ENCODE assay signal across 34 cellular contexts in the genomic region with DNA sequence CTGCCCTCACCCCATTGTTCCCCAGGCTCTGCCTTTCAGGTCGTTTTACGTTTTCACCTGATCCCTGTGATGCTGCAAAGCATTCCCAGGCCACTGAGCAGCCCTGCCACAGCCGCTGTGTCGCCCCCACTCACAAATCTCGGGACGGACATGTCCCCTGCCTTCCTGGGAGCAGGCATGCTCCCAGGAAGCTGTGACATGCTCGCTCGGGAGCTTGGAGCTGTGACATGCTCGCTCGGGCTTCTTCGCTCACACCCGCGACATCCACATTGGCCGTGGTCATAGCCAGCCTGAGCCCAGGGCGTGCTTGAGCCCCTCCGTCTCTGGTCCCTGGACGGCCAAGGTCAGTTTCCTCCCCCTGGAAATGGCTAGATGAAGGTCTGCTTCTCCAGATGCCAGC.
"Had no signal": no experiment of that assay in that cellular context is flagged by ENCODE, and none has a peak within 500 bp of the region (broad histone marks: within the 10 kb centered on the region; RNA-seq: fewer than 3 reads in every experiment).

No MANE protein-coding gene starts in this region.

- H3K27me3 Mint-ChIP-seq: activated CD4-positive, alpha-beta memory T cell treated with anti-CD3 and anti-CD28 coated beads for 36 hours; activated CD4-positive, alpha-beta T cell treated with anti-CD3 and anti-CD28 coated beads, Interleukin-2, amount 10 ng/mL, durations not matched to agents 24 days and 14 days; activated CD8-positive, alpha-beta memory T cell treated with anti-CD3 and anti-CD28 coated beads, Interleukin-2, amount 10 ng/mL, durations not matched to agents 7 days and 5 days; activated naive CD8-positive, alpha-beta T cell treated with anti-CD3 and anti-CD28 coated beads, Interleukin-2, amount 10 ng/mL, durations not matched to agents 7 days and 5 days had no signal

- H3K36me3 Mint-ChIP-seq: activated CD4-positive, alpha-beta memory T cell treated with anti-CD3 and anti-CD28 coated beads for 36 hours; activated CD8-positive, alpha-beta memory T cell treated with anti-CD3 and anti-CD28 coated beads, Interleukin-2, amount 10 ng/mL, durations not matched to agents 7 days and 5 days; activated naive CD4-positive, alpha-beta T cell treated with anti-CD3 and anti-CD28 coated beads, Interleukin-2, amount 10 ng/mL, durations not matched to agents 7 days and 5 days; activated naive CD4-positive, alpha-beta T cell treated with anti-CD3 and anti-CD28 coated beads, Interleukin-2, amount 50 U/mL, for 72 hours; activated naive CD8-positive, alpha-beta T cell treated with anti-CD3 and anti-CD28 coated beads, Interleukin-2, amount 10 ng/mL, durations not matched to agents 7 days and 5 days; brain had no signal

- H3K27ac Mint-ChIP-seq: activated CD4-positive, alpha-beta memory T cell treated with anti-CD3 and anti-CD28 coated beads for 36 hours; activated CD4-positive, alpha-beta T cell treated with anti-CD3 and anti-CD28 coated beads for 36 hours; activated CD4-positive, alpha-beta T cell treated with anti-CD3 and anti-CD28 coated beads, Interleukin-2, amount 10 ng/mL, durations not matched to agents 24 days and 14 days; activated CD8-positive, alpha-beta memory T cell treated with anti-CD3 and anti-CD28 coated beads, Interleukin-2, amount 10 ng/mL, durations not matched to agents 7 days and 5 days; activated CD8-positive, alpha-beta T cell treated with anti-CD3 and anti-CD28 coated beads, Interleukin-2, amount 10 ng/mL, durations not matched to agents 7 days and 5 days; activated naive CD4-positive, alpha-beta T cell treated with anti-CD3 and anti-CD28 coated beads, Interleukin-2, amount 10 ng/mL, durations not matched to agents 7 days and 5 days; activated naive CD4-positive, alpha-beta T cell treated with anti-CD3 and anti-CD28 coated beads, Interleukin-2, amount 50 U/mL, for 72 hours; activated naive CD8-positive, alpha-beta T cell treated with anti-CD3 and anti-CD28 coated beads, Interleukin-2, amount 10 ng/mL, durations not matched to agents 7 days and 5 days; activated T-helper 1 cell treated with anti-CD3 and anti-CD28 coated beads, Interleukin-12 subunit alpha, Interleukin-12 subunit beta, Interleukin-2, Interleukin-4 antibody, amounts not matched to agents 30 ng/mL and 10 ng/mL and 1 ng/mL, durations not matched to agents 14 hours and 24 hours and 36 hours; dendritic cell treated with granulocyte-macrophage colony-stimulating factor and Interleukin-4, amounts not matched to agents 40 ng/mL and 50 ng/mL, for 4 days; endodermal cell; T-helper 17 cell; T-helper 2 cell treated with Interferon-gamma antibody and Interleukin-4, amounts not matched to agents 5 μg/mL and 100 μg/mL, for 36 hours had no signal

- ATAC-seq: activated CD4-positive, alpha-beta T cell treated with anti-CD3 and anti-CD28 coated beads for 36 hours; activated CD8-positive, alpha-beta memory T cell treated with anti-CD3 and anti-CD28 coated beads, Interleukin-2, amount 10 ng/mL, durations not matched to agents 7 days and 5 days; activated CD8-positive, alpha-beta T cell treated with anti-CD3 and anti-CD28 coated beads, Interleukin-2, amount 10 ng/mL, durations not matched to agents 7 days and 5 days; activated naive CD4-positive, alpha-beta T cell treated with anti-CD3 and anti-CD28 coated beads, Interleukin-2, amount 50 U/mL, for 72 hours; esophagus mucosa; T-helper 17 cell had no signal

- H3K4me1 Mint-ChIP-seq: activated CD4-positive, alpha-beta T cell treated with anti-CD3 and anti-CD28 coated beads for 36 hours; activated CD4-positive, alpha-beta T cell treated with anti-CD3 and anti-CD28 coated beads, Interleukin-2, amount 10 ng/mL, durations not matched to agents 24 days and 14 days; activated CD8-positive, alpha-beta memory T cell treated with anti-CD3 and anti-CD28 coated beads, Interleukin-2, amount 10 ng/mL, durations not matched to agents 7 days and 5 days; activated naive CD4-positive, alpha-beta T cell treated with anti-CD3 and anti-CD28 coated beads, Interleukin-2, amount 10 ng/mL, durations not matched to agents 7 days and 5 days; activated naive CD8-positive, alpha-beta T cell treated with anti-CD3 and anti-CD28 coated beads, Interleukin-2, amount 10 ng/mL, durations not matched to agents 7 days and 5 days; central memory CD8-positive, alpha-beta T cell; T-helper 17 cell had no signal

- FAIRE-seq: bronchial epithelial cell, frontal cortex had no signal

- DNase-seq: activated CD4-positive, alpha-beta memory T cell treated with anti-CD3 and anti-CD28 coated beads for 36 hours; activated CD4-positive, alpha-beta T cell treated with anti-CD3 and anti-CD28 coated beads for 36 hours; activated CD4-positive, alpha-beta T cell treated with anti-CD3 and anti-CD28 coated beads, Interleukin-2, amount 10 ng/mL, durations not matched to agents 24 days and 14 days; activated CD4-positive, CD25-positive, alpha-beta regulatory T cell; activated CD4-positive, CD25-positive, alpha-beta regulatory T cell treated with anti-CD3 and anti-CD28 coated beads, Interleukin-2, amount 50 U/mL, for 72 hours; activated CD8-positive, alpha-beta memory T cell treated with anti-CD3 and anti-CD28 coated beads, Interleukin-2, amount 10 ng/mL, durations not matched to agents 7 days and 5 days; activated CD8-positive, alpha-beta memory T cell treated with anti-CD3 and anti-CD28 coated beads, Interleukin-2, amount 50 U/mL, for 4 hours; activated CD8-positive, alpha-beta T cell treated with anti-CD3 and anti-CD28 coated beads, Interleukin-2, amount 10 ng/mL, durations not matched to agents 7 days and 5 days; activated gamma-delta T cell; activated naive CD4-positive, alpha-beta T cell; activated naive CD4-positive, alpha-beta T cell treated with anti-CD3 and anti-CD28 coated beads, Interleukin-2, amount 10 ng/mL, durations not matched to agents 7 days and 5 days; activated naive CD8-positive, alpha-beta T cell treated with anti-CD3 and anti-CD28 coated beads, Interleukin-2, amount 10 ng/mL, durations not matched to agents 7 days and 5 days; activated T-cell treated with anti-CD3 and anti-CD28 coated beads, Interleukin-2, amount 50 U/mL, for 1 hour; activated T-cell treated with anti-CD3 and anti-CD28 coated beads, Interleukin-2, amount 50 U/mL, for 48 hours; dorsolateral prefrontal cortex; effector memory CD4-positive, alpha-beta T cell; endodermal cell; foreskin fibroblast; head of caudate nucleus; T-helper 1 cell; T-helper 17 cell; T1000; WERI-Rb-1 had no signal

- H3K9me3 ChIP-seq: ascending aorta had no signal

- H3K27me3 ChIP-seq: ascending aorta had no signal

- H3K36me3 ChIP-seq: ascending aorta, WERI-Rb-1 had no signal

- H3K27ac ChIP-seq: coronary artery, dorsolateral prefrontal cortex, WERI-Rb-1 had no signal

- H3K4me3 Mint-ChIP-seq: activated CD4-positive, alpha-beta memory T cell treated with anti-CD3 and anti-CD28 coated beads for 36 hours; activated CD4-positive, alpha-beta T cell treated with anti-CD3 and anti-CD28 coated beads for 36 hours; activated CD4-positive, alpha-beta T cell treated with anti-CD3 and anti-CD28 coated beads, Interleukin-2, amount 10 ng/mL, durations not matched to agents 24 days and 14 days; activated CD8-positive, alpha-beta memory T cell treated with anti-CD3 and anti-CD28 coated beads, Interleukin-2, amount 10 ng/mL, durations not matched to agents 7 days and 5 days; activated CD8-positive, alpha-beta T cell treated with anti-CD3 and anti-CD28 coated beads, Interleukin-2, amount 10 ng/mL, durations not matched to agents 7 days and 5 days; activated naive CD4-positive, alpha-beta T cell treated with anti-CD3 and anti-CD28 coated beads, Interleukin-2, amount 10 ng/mL, durations not matched to agents 7 days and 5 days; activated naive CD8-positive, alpha-beta T cell treated with anti-CD3 and anti-CD28 coated beads, Interleukin-2, amount 10 ng/mL, durations not matched to agents 7 days and 5 days; activated T-helper 1 cell treated with anti-CD3 and anti-CD28 coated beads, Interleukin-12 subunit alpha, Interleukin-12 subunit beta, Interleukin-2, Interleukin-4 antibody, amounts not matched to agents 30 ng/mL and 10 ng/mL and 1 ng/mL, durations not matched to agents 14 hours and 24 hours and 36 hours; central memory CD8-positive, alpha-beta T cell; dendritic cell treated with granulocyte-macrophage colony-stimulating factor and Interleukin-4, amounts not matched to agents 40 ng/mL and 50 ng/mL, for 4 days; endodermal cell; T-helper 17 cell; T-helper 2 cell treated with Interferon-gamma antibody and Interleukin-4, amounts not matched to agents 5 μg/mL and 100 μg/mL, for 36 hours had no signal

- H3K4me3 ChIP-seq: ascending aorta, coronary artery, dorsolateral prefrontal cortex had no signal

- H3K9me3 Mint-ChIP-seq: activated CD4-positive, alpha-beta memory T cell treated with anti-CD3 and anti-CD28 coated beads for 36 hours; activated CD4-positive, alpha-beta T cell treated with anti-CD3 and anti-CD28 coated beads, Interleukin-2, amount 10 ng/mL, durations not matched to agents 24 days and 14 days; activated naive CD4-positive, alpha-beta T cell treated with anti-CD3 and anti-CD28 coated beads, Interleukin-2, amount 10 ng/mL, durations not matched to agents 7 days and 5 days; activated naive CD4-positive, alpha-beta T cell treated with anti-CD3 and anti-CD28 coated beads, Interleukin-2, amount 50 U/mL, for 72 hours; activated naive CD8-positive, alpha-beta T cell treated with anti-CD3 and anti-CD28 coated beads, Interleukin-2, amount 10 ng/mL, durations not matched to agents 7 days and 5 days; activated T-helper 1 cell treated with anti-CD3 and anti-CD28 coated beads, Interleukin-12 subunit alpha, Interleukin-12 subunit beta, Interleukin-2, Interleukin-4 antibody, amounts not matched to agents 30 ng/mL and 10 ng/mL and 1 ng/mL, durations not matched to agents 14 hours and 24 hours and 36 hours; brain; central memory CD8-positive, alpha-beta T cell; dendritic cell treated with granulocyte-macrophage colony-stimulating factor and Interleukin-4, amounts not matched to agents 40 ng/mL and 50 ng/mL, for 4 days; endodermal cell; T-helper 2 cell treated with Interferon-gamma antibody and Interleukin-4, amounts not matched to agents 5 μg/mL and 100 μg/mL, for 36 hours had no signal
